In the genomic region with DNA sequence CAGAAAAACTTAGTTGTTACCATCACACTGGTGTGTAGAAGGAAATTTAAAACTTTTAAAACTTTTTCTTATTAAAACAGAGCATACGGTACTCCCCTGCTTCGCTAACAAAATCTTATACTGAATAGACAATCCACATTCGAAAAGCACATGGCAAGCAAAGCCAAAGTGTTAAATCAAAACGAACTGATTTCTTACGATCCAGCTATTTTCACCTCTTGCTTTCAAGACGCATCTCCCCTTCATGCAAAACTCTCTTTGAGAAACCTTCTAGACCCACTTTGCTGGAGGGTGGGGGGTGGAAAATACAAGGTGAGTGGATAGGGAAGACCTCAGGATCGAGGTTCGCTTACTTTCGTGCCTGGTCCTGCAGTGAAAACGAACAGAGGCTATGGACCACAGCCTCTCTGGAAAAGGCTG, we compare ENCODE assay signal across 8 cellular contexts. TPM values are rescaled to one million over a fixed set of nuclear protein-coding genes. Genes with fewer than 3 reads are reported as not detected.
DNase-seq lines count a peak whose midpoint lies in the region; ATAC-seq and TF ChIP-seq lines count a peak whose summit lies in the region.

No MANE protein-coding gene starts in this region.

- peak overlapping the region; percentile 95 to 99 (median 98) for H3K4me3 Mint-ChIP-seq in CD8-positive, alpha-beta memory T cell
- peak overlapping the region; percentile 92 to 94 for H3K4me3 Mint-ChIP-seq in effector memory CD8-positive, alpha-beta T cell

- H3K27me3 ChIP-seq in CD8-positive, alpha-beta memory T cell (ENCODE audit: insufficient read depth, low read length, poor library complexity, severe bottlenecking), result no peaks in the 10 kb centered on the region
- H3K27me3 ChIP-seq in MM.1S (replicated peaks; ENCODE audit: insufficient read depth, low read length) (no peaks in the 10 kb centered on the region), neuron (ENCODE audit: insufficient read depth, low read length) (no peaks in the 10 kb centered on the region)

- H3K79me2 ChIP-seq in MM.1S (ENCODE audit: low read length), result peaks cover 99% of the 10 kb centered on the region

- H3K9me3 ChIP-seq in CD8-positive, alpha-beta memory T cell (ENCODE audit: low read length), result no peaks in the 10 kb centered on the region
- H3K9me3 ChIP-seq in MM.1S (replicated peaks; ENCODE audit: insufficient read depth, low read length), result no peaks in the 10 kb centered on the region
- no peaks in the 10 kb centered on the region for H3K9me3 ChIP-seq in neuron (ENCODE audit: low read length)

- peak overlapping the region; percentile 92 for H3K4me2 ChIP-seq in MM.1S (ENCODE audit: low read depth, low read length)

- peak overlapping the region; percentile 96 for H3K9ac ChIP-seq in MM.1S (ENCODE audit: low read length)

- no peaks in the 10 kb centered on the region for H3K9me2 ChIP-seq in MM.1S (replicated peaks; ENCODE audit: insufficient read depth, low read length)

- H3F3A ChIP-seq in MM.1S (ENCODE audit: insufficient read depth, low read length), result peaks cover 48% of the 10 kb centered on the region

- no peaks in the 10 kb centered on the region for H3K36me3 ChIP-seq in CD8-positive, alpha-beta memory T cell (ENCODE audit: insufficient read depth, low read length)
- H3K36me3 ChIP-seq in MM.1S (replicated peaks; ENCODE audit: insufficient read depth, low read length) (peaks cover 6% of the 10 kb centered on the region; the same call in 1 of the 2 replicates), neuron (ENCODE audit: insufficient read depth, low read length) (no peaks in the 10 kb centered on the region)

- no peak for TF ChIP-seq CTCF in MM.1S (IDR thresholded peaks at IDR 0.05; ENCODE audit: low read length)

- H3K27ac Mint-ChIP-seq in CD8-positive, alpha-beta memory T cell, result peak overlapping the region; percentile 88 to 100 (median 97)
- H3K27ac Mint-ChIP-seq in effector memory CD8-positive, alpha-beta T cell, result peak overlapping the region; percentile 95 to 99

- peak overlapping the region; percentile 64 for H2AFZ ChIP-seq in MM.1S (ENCODE audit: low read length)
- H2AFZ ChIP-seq in neuron (ENCODE audit: low read depth, low read length), result peak overlapping the region; percentile 29

- peaks cover 0 to 32% (median 5%) of the 10 kb centered on the region in 3 donors for H3K36me3 Mint-ChIP-seq in CD8-positive, alpha-beta memory T cell
- H3K36me3 Mint-ChIP-seq in effector memory CD8-positive, alpha-beta T cell (ENCODE audit: insufficient read depth), result peaks cover 24% of the 10 kb centered on the region

- H3K27ac ChIP-seq in CD8-positive, alpha-beta memory T cell (ENCODE audit: low read depth, low read length), result peak overlapping the region; percentile 91
- H3K27ac ChIP-seq in MM.1S (ENCODE audit: low read length), result peak overlapping the region; percentile 85

- H3K9me3 Mint-ChIP-seq in CD8-positive, alpha-beta memory T cell, result no peaks in the 10 kb centered on the region
- H3K9me3 Mint-ChIP-seq in effector memory CD8-positive, alpha-beta T cell, result no peaks in the 10 kb centered on the region

- no peak for DNase-seq in CD8-positive, alpha-beta memory T cell
- DNase-seq in MM.1S (peak; percentile 40), retina (no peak), hypothalamus (lab: John Stamatoyannopoulos, UW) (no peak)
- DNase-seq in effector memory CD8-positive, alpha-beta T cell, result no peak

- H4K20me1 ChIP-seq in MM.1S (ENCODE audit: insufficient read depth, low read length), result no peaks in the 10 kb centered on the region

- no peak for ATAC-seq in effector memory CD8-positive, alpha-beta T cell (replicated peaks)
- no peak for ATAC-seq in HG02571 (IDR thresholded peaks at IDR 0.05; ENCODE audit: unreplicated experiment)
- ATAC-seq in GM21786 (IDR thresholded peaks at IDR 0.05; ENCODE audit: unreplicated experiment), result no peak

- peaks cover 51% of the 10 kb centered on the region for H3K4me1 ChIP-seq in CD8-positive, alpha-beta memory T cell (ENCODE audit: insufficient read depth, low read length)
- H3K4me1 ChIP-seq in MM.1S (ENCODE audit: low read length) (peaks cover 35% of the 10 kb centered on the region), neuron (ENCODE audit: insufficient read depth, low read length) (peaks cover 37% of the 10 kb centered on the region)

- peaks cover 0 to 2% of the 10 kb centered on the region in 2 donors for H3K27me3 Mint-ChIP-seq in CD8-positive, alpha-beta memory T cell
- H3K27me3 Mint-ChIP-seq in effector memory CD8-positive, alpha-beta T cell, result no peaks in the 10 kb centered on the region

- CTCF ChIA-PET in CD8-positive, alpha-beta memory T cell (lab: Charles Lee), result interaction anchor here (0.9 kb wide), 1 partner anchor 52 kb away, joined by 4 read pairs; no protein-coding TSS in a partner anchor

- peaks cover 74 to 86% (median 75%) of the 10 kb centered on the region in 3 donors for H3K4me1 Mint-ChIP-seq in CD8-positive, alpha-beta memory T cell
- H3K4me1 Mint-ChIP-seq in effector memory CD8-positive, alpha-beta T cell (ENCODE audit: low read depth in 2 of 2), result peaks cover 44 to 77% of the 10 kb centered on the region in 2 donors

- POLR2A ChIA-PET in CD8-positive, alpha-beta memory T cell (lab: Charles Lee), result interaction anchor here (0.6 to 1.2 kb wide), 3 partner anchors 34 to 105 kb away, joined by 3 to 5 read pairs (median 3); partner anchors contain the start of genes ITPR2 and MED21

- peak overlapping the region; percentile 87 for H3K4me3 ChIP-seq in CD8-positive, alpha-beta memory T cell (ENCODE audit: low read length)
- H3K4me3 ChIP-seq in MM.1S (ENCODE audit: low read length) (peak overlapping the region; percentile 93), neuron (ENCODE audit: low read length) (peak overlapping the region; percentile 87)

RNA-seq across cellular contexts. Expression of gene INTS13, which starts 0.3 kb away (rescaled TPM):
- total RNA-seq in CD8-positive, alpha-beta memory T cell, result 10 to 100 TPM; 58.7 to 64.5 TPM
- polyA plus RNA-seq in CD8-positive, alpha-beta memory T cell, result 22.3 TPM

RNA-seq across cellular contexts. Expression of gene FGFR1OP2, which starts 0.8 kb away (rescaled TPM):
- 10 to 100 TPM; 50.4 to 54.7 TPM for total RNA-seq in CD8-positive, alpha-beta memory T cell
- polyA plus RNA-seq in CD8-positive, alpha-beta memory T cell, result 103 TPM
